In genomic region chr1:32336963-32337675, GRCh38 we compare ENCODE assay signal across 7 cellular contexts. TPM values are rescaled to one million over a fixed set of nuclear protein-coding genes. Genes with fewer than 3 reads are reported as not detected.
DNase-seq lines count a peak whose midpoint lies in the region; ATAC-seq and TF ChIP-seq lines count a peak whose summit lies in the region.

No MANE protein-coding gene starts in this region.

- TF ChIP-seq CTCF in Peyer's patch (IDR thresholded peaks at IDR 0.05) (no peak), right lobe of liver (IDR thresholded peaks at IDR 0.05) (no peak), upper lobe of right lung (IDR thresholded peaks at IDR 0.05) (no peak)

- H3K36me3 ChIP-seq in Peyer's patch = peaks cover 0 to 7% (median 0%) of the 10 kb centered on the region in 3 donors
- peaks cover 0 to 9% (median 0%) of the 10 kb centered on the region in 4 donors for H3K36me3 ChIP-seq in right lobe of liver
- H3K36me3 ChIP-seq in upper lobe of right lung = peaks cover 10% of the 10 kb centered on the region

- intact Hi-C loops in right lobe of liver (cut with DNase I) = no loop called here
- intact Hi-C loops in upper lobe of right lung (cut with DNase I) = no loop called here

- H3K4me3 ChIP-seq in Peyer's patch (peak overlapping the region in 1 of 4 donors; percentile 78), right lobe of liver (no peak overlapping the region), upper lobe of right lung (no peak overlapping the region)

- WGBS in right lobe of liver (ENCODE audit: insufficient coverage, low coverage, low lambda C conversion rate, missing lambda C conversion rate) = 29% methylated on average over 5 of the region's 8 CpGs

- ATAC-seq in GM21619 (IDR thresholded peaks at IDR 0.05; ENCODE audit: unreplicated experiment) = peak; percentile 30
- ATAC-seq in activated naive CD8-positive, alpha-beta T cell treated with anti-CD3 and anti-CD28 coated beads, Interleukin-2, amount 50 U/mL, for 24 hours = peak; percentile 76
- peak; percentile 23 to 34 (median 32) for ATAC-seq in right lobe of liver
- ATAC-seq in upper lobe of right lung = peak; percentile 73
- ATAC-seq in GM21381 (IDR thresholded peaks at IDR 0.05; ENCODE audit: unreplicated experiment) = no peak

- DNase-seq in Peyer's patch = peak in 2 of 3 donors; percentile 80 to 85
- peak; percentile 77 for DNase-seq in activated naive CD8-positive, alpha-beta T cell treated with anti-CD3 and anti-CD28 coated beads, Interleukin-2, amount 50 U/mL, for 24 hours
- DNase-seq in right lobe of liver = peak in 2 of 3 donors; percentile 58 to 76
- DNase-seq in upper lobe of right lung = peak; percentile 78
- no peak for DNase-seq in 8988T

- no peaks in the 10 kb centered on the region for H3K27me3 Mint-ChIP-seq in activated naive CD8-positive, alpha-beta T cell treated with anti-CD3 and anti-CD28 coated beads, Interleukin-2, amount 50 U/mL, for 24 hours

- H3K4me1 Mint-ChIP-seq in activated naive CD8-positive, alpha-beta T cell treated with anti-CD3 and anti-CD28 coated beads, Interleukin-2, amount 50 U/mL, for 24 hours = peaks cover 50% of the 10 kb centered on the region

- TF ChIP-seq POLR2A in Peyer's patch (IDR thresholded peaks at IDR 0.05) = no peak
- no peak for TF ChIP-seq POLR2A in right lobe of liver (IDR thresholded peaks at IDR 0.05)

- H3K9me3 ChIP-seq in Peyer's patch = no peaks in the 10 kb centered on the region
- H3K9me3 ChIP-seq in right lobe of liver = no peaks in the 10 kb centered on the region
- H3K9me3 ChIP-seq in upper lobe of right lung = no peaks in the 10 kb centered on the region

- H3K27ac ChIP-seq in Peyer's patch (peak overlapping the region in 1 of 4 donors; percentile 94), right lobe of liver (peak overlapping the region in 1 of 3 donors; percentile 38), upper lobe of right lung (no peak overlapping the region)

- no peaks in the 10 kb centered on the region for H3K9me3 Mint-ChIP-seq in activated naive CD8-positive, alpha-beta T cell treated with anti-CD3 and anti-CD28 coated beads, Interleukin-2, amount 50 U/mL, for 24 hours

- H3K36me3 Mint-ChIP-seq in activated naive CD8-positive, alpha-beta T cell treated with anti-CD3 and anti-CD28 coated beads, Interleukin-2, amount 50 U/mL, for 24 hours (ENCODE audit: low read depth) = peaks cover 5% of the 10 kb centered on the region

- peak overlapping the region; percentile 60 for H3K4me3 Mint-ChIP-seq in activated naive CD8-positive, alpha-beta T cell treated with anti-CD3 and anti-CD28 coated beads, Interleukin-2, amount 50 U/mL, for 24 hours

- peaks cover 0 to 39% (median 28%) of the 10 kb centered on the region in 4 donors for H3K4me1 ChIP-seq in Peyer's patch
- H3K4me1 ChIP-seq in right lobe of liver = peaks cover 0 to 9% (median 0%) of the 10 kb centered on the region in 4 donors
- peaks cover 28% of the 10 kb centered on the region for H3K4me1 ChIP-seq in upper lobe of right lung

- H3K27ac Mint-ChIP-seq in activated naive CD8-positive, alpha-beta T cell treated with anti-CD3 and anti-CD28 coated beads, Interleukin-2, amount 50 U/mL, for 24 hours = peak overlapping the region; percentile 54

- no peaks in the 10 kb centered on the region for H3K27me3 ChIP-seq in Peyer's patch
- no peaks in the 10 kb centered on the region for H3K27me3 ChIP-seq in right lobe of liver
- no peaks in the 10 kb centered on the region for H3K27me3 ChIP-seq in upper lobe of right lung

RNA-seq across cellular contexts. Expression of gene MARCKSL1, which starts 1.1 kb away (rescaled TPM):
- total RNA-seq in Peyer's patch = 10 to 100 TPM; 19.1 to 51.2 (median 35.9) TPM
- total RNA-seq in right lobe of liver = 10 to 100 TPM in 5 of 6 experiments, 1 to 10 TPM in 1; 10.0 to 24.4 (median 14.2) TPM
- total RNA-seq in upper lobe of right lung = 44.5 TPM

RNA-seq across cellular contexts. Expression of gene FAM229A, which starts 25.2 kb away (rescaled TPM):
- total RNA-seq in Peyer's patch = 10 to 100 TPM; 15.7 to 44.5 (median 25.6) TPM
- total RNA-seq in right lobe of liver = 1 to 10 TPM; 1.3 to 7.8 (median 5.3) TPM
- total RNA-seq in upper lobe of right lung = 9.3 TPM

RNA-seq across cellular contexts. Expression of gene TSSK3, which starts 25.2 kb away (rescaled TPM):
- 1 to 10 TPM in 1 of 4 donors, not detected in 3; 5.2 TPM for total RNA-seq in Peyer's patch
- 1 to 10 TPM in 2 of 6 experiments, under 1 TPM in 4; 0.49 to 1.6 (median 0.85) TPM for total RNA-seq in right lobe of liver
- 2.5 TPM for total RNA-seq in upper lobe of right lung

RNA-seq across cellular contexts. Expression of gene HDAC1, which starts 45.2 kb away (rescaled TPM):
- total RNA-seq in Peyer's patch (100 to 1,000 TPM in 3 of 4 donors, 10 to 100 TPM in 1; 93.0 to 147 (median 122) TPM), right lobe of liver (10 to 100 TPM; 24.0 to 40.6 (median 32.4) TPM), upper lobe of right lung (71.2 TPM)

RNA-seq across cellular contexts. Expression of gene BSDC1, which starts 57.1 kb away (rescaled TPM):
- total RNA-seq in Peyer's patch (100 to 1,000 TPM in 3 of 4 donors, 10 to 100 TPM in 1; 89.1 to 140 (median 109) TPM), right lobe of liver (10 to 100 TPM; 44.5 to 73.1 (median 62.1) TPM), upper lobe of right lung (67.6 TPM)
